ENCODE assay signal across 8 cellular contexts in the genomic region with DNA sequence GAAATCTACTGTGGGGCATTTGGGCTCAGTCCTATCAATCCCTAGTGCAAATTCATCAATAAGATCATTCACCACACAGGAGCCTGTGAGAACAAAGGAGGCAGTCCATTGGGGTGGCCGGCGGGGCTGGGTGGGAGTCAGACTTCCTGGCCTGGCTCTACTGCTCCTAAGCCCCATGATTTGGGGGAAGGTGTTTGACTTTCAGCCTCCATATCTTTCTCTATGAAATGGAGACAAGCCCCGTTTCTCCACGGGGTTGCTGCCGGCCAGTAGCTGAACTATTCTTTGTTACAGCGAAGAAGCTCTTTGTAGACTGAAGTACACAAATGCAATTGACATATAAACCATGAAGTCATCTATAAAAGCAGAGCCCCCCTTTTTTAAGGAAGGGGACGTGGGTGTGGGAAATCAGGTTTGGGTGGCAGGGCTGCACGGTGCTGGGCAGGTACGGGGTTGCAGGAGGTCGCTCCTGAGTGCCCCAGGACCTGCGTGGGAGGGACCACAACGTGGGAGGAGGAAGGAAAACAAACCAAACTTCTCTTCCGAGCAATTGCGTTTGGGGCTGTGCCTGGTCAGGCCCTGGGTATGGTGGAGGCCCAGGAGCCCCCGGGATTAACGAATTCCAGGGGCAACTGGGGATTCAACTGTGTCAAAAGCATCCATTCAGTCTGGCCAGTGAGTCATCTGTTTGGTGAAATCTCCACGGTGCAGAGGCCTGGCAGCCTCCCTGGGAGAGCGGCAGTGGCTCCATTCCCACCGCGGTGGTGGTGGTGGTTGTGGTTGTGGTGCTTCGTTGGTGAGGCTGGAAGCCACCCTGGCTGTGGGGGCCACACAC. TPM values are rescaled to one million over a fixed set of nuclear protein-coding genes. Genes with fewer than 3 reads are reported as not detected.
DNase-seq lines count a peak whose midpoint lies in the region; ATAC-seq lines count a peak whose summit lies in the region.

No MANE protein-coding gene starts in this region.

- H3K4me3 ChIP-seq in Jurkat, Clone E6-1 (ENCODE audit: low read length) = peak overlapping the region; percentile 39

- peak overlapping the region; percentile 81 for H3K27ac Mint-ChIP-seq in activated T-cell treated with anti-CD3 and anti-CD28 coated beads, Interleukin-2, amount 50 U/mL, for 24 hours

- H3K27me3 Mint-ChIP-seq in activated T-cell treated with anti-CD3 and anti-CD28 coated beads, Interleukin-2, amount 50 U/mL, for 24 hours = no peaks in the 10 kb centered on the region

- DNase-seq in Jurkat, Clone E6-1 (ENCODE audit: low read depth, low spot score) = peak; percentile 50
- peak; percentile 59 for DNase-seq in activated T-cell treated with anti-CD3 and anti-CD28 coated beads, Interleukin-2, amount 50 U/mL, for 24 hours
- peak; percentile 38 for DNase-seq in foreskin melanocyte
- DNase-seq in stimulated activated CD8-positive, alpha-beta memory T cell treated with anti-CD3 and anti-CD28 coated beads, Interleukin-4, amount 100 ng/mL, for 48 hours = peak; percentile 77
- DNase-seq in GM19238 (ENCODE audit: insufficient read length, low spot score) = no peak
- no peak for DNase-seq in NCI-H2107 (lab: John Stamatoyannopoulos, UW)
- no peak for DNase-seq in NCI-H1105 (lab: John Stamatoyannopoulos, UW)

- H3K36me3 Mint-ChIP-seq in activated T-cell treated with anti-CD3 and anti-CD28 coated beads, Interleukin-2, amount 50 U/mL, for 24 hours (ENCODE audit: low read depth) = no peaks in the 10 kb centered on the region

- ATAC-seq in HG02981 (IDR thresholded peaks at IDR 0.05; ENCODE audit: unreplicated experiment) = no peak

- H3K4me1 Mint-ChIP-seq in activated T-cell treated with anti-CD3 and anti-CD28 coated beads, Interleukin-2, amount 50 U/mL, for 24 hours (ENCODE audit: low read depth) = peaks cover 45% of the 10 kb centered on the region

- no peaks in the 10 kb centered on the region for H3K9me3 Mint-ChIP-seq in activated T-cell treated with anti-CD3 and anti-CD28 coated beads, Interleukin-2, amount 50 U/mL, for 24 hours

- peak overlapping the region; percentile 49 for H3K4me3 Mint-ChIP-seq in activated T-cell treated with anti-CD3 and anti-CD28 coated beads, Interleukin-2, amount 50 U/mL, for 24 hours

RNA-seq across cellular contexts. Expression of a gene that starts 18.2 kb away (rescaled TPM):
- polyA plus RNA-seq in Jurkat, Clone E6-1 (2012; ENCODE audit: insufficient read depth, insufficient read length) = 1.4 TPM

Comparison
In these comparisons a context has a peak if more than half of its experiments do, and no peak if none do; other contexts are left out.
1. DNase-seq: peak in Jurkat, Clone E6-1 (single experiment), activated T-cell treated with anti-CD3 and anti-CD28 coated beads, Interleukin-2, amount 50 U/mL, for 24 hours (single experiment), foreskin melanocyte (single experiment) and stimulated activated CD8-positive, alpha-beta memory T cell treated with anti-CD3 and anti-CD28 coated beads, Interleukin-4, amount 100 ng/mL, for 48 hours (single experiment); none in GM19238 (single experiment), NCI-H2107 (single experiment) and NCI-H1105 (single experiment).